17 cellular contexts compared by ENCODE assay signal in the genomic region with DNA sequence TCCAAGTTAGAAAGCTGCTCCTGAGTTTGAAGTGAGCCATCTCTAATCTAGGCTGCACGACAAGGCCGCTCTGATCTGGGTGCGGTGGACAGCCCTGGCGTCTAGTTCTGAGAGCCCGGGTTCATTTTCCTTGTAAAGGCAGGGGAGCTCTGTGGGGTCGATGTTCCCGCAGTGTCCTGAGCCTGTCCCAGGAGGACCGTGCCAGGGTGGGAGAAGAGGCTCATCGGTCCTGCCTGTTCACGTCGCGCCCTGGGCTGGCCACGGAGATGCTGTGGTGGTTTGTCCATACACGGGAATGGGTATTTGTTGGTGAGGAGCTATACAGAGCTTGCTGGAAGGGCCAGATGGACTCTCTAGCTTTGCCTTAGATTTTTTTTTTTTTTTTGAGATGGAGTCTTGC. TPM values are rescaled to one million over a fixed set of nuclear protein-coding genes. Genes with fewer than 3 reads are reported as not detected.
"Had no signal": no experiment of that assay in that cellular context is flagged by ENCODE, and none has a peak within 500 bp of the region (broad histone marks: within the 10 kb centered on the region; RNA-seq: fewer than 3 reads in every experiment).

No MANE protein-coding gene starts in this region.

- H3K4me3 ChIP-seq: ascending aorta, colonic mucosa, lower lobe of right lung, right atrium auricular region, upper lobe of left lung had no signal

- DNase-seq: activated CD4-positive, alpha-beta T cell treated with anti-CD3 and anti-CD28 coated beads, Interleukin-2, amount 50 U/mL, for 1 hour; activated naive CD4-positive, alpha-beta T cell treated with anti-CD3 and anti-CD28 coated beads for 36 hours; activated naive CD8-positive, alpha-beta T cell treated with anti-CD3 and anti-CD28 coated beads, Interleukin-2, amount 50 U/mL, for 24 hours; activated T-cell treated with anti-CD3 and anti-CD28 coated beads for 4 hours; colonic mucosa; foreskin fibroblast; lower lobe of right lung; small intestine; stimulated activated CD4-positive, alpha-beta T cell treated with anti-CD3 and anti-CD28 coated beads, Interleukin-4, amount 100 ng/mL, for 4 hours; stimulated activated CD8-positive, alpha-beta memory T cell treated with anti-CD3 and anti-CD28 coated beads, Interleukin-4, amount 100 ng/mL, for 48 hours; stimulated activated naive CD8-positive, alpha-beta T cell treated with anti-CD3 and anti-CD28 coated beads, Interleukin-15, Interleukin-2, amounts not matched to agents 100 U/mL and 50 U/mL, for 24 hours; upper lobe of left lung had no signal

- H3K27me3 ChIP-seq: ascending aorta, colonic mucosa, right atrium auricular region, upper lobe of left lung had no signal

- ATAC-seq: activated CD4-positive, CD25-positive, alpha-beta regulatory T cell treated with anti-CD3 and anti-CD28 coated beads, Interleukin-2, amount 50 U/mL, for 24 hours; activated naive CD8-positive, alpha-beta T cell treated with anti-CD3 and anti-CD28 coated beads, Interleukin-2, amount 50 U/mL, for 24 hours; lower lobe of right lung; stimulated activated naive CD8-positive, alpha-beta T cell treated with anti-CD3 and anti-CD28 coated beads, Interleukin-15, Interleukin-2, amounts not matched to agents 100 U/mL and 50 U/mL, for 24 hours had no signal

- FAIRE-seq: small intestine had no signal

- H3K4me1 Mint-ChIP-seq: activated naive CD8-positive, alpha-beta T cell treated with anti-CD3 and anti-CD28 coated beads, Interleukin-2, amount 50 U/mL, for 24 hours had no signal

- H3K4me3 Mint-ChIP-seq: activated naive CD4-positive, alpha-beta T cell treated with anti-CD3 and anti-CD28 coated beads for 36 hours; activated naive CD8-positive, alpha-beta T cell treated with anti-CD3 and anti-CD28 coated beads, Interleukin-2, amount 50 U/mL, for 24 hours; T-helper 2 cell treated with Interferon-gamma antibody and Interleukin-4, amounts not matched to agents 5 μg/mL and 100 μg/mL, for 36 hours had no signal

- H3K4me1 ChIP-seq: colonic mucosa had no signal

- H3K27ac Mint-ChIP-seq: activated naive CD4-positive, alpha-beta T cell treated with anti-CD3 and anti-CD28 coated beads for 36 hours; activated naive CD8-positive, alpha-beta T cell treated with anti-CD3 and anti-CD28 coated beads, Interleukin-2, amount 50 U/mL, for 24 hours; progenitor cell of endocrine pancreas; T-helper 2 cell treated with Interferon-gamma antibody and Interleukin-4, amounts not matched to agents 5 μg/mL and 100 μg/mL, for 36 hours had no signal

- H3K9me3 ChIP-seq: ascending aorta, colonic mucosa, lower lobe of right lung, right atrium auricular region, upper lobe of left lung had no signal

- H3K36me3 ChIP-seq: ascending aorta, colonic mucosa, right atrium auricular region had no signal

- H3K27ac ChIP-seq: ascending aorta, colonic mucosa, lower lobe of right lung, right atrium auricular region had no signal

- H3K9me3 Mint-ChIP-seq: activated naive CD4-positive, alpha-beta T cell treated with anti-CD3 and anti-CD28 coated beads for 36 hours; activated naive CD8-positive, alpha-beta T cell treated with anti-CD3 and anti-CD28 coated beads, Interleukin-2, amount 50 U/mL, for 24 hours; T-helper 2 cell treated with Interferon-gamma antibody and Interleukin-4, amounts not matched to agents 5 μg/mL and 100 μg/mL, for 36 hours had no signal

- H3K27me3 Mint-ChIP-seq: activated naive CD8-positive, alpha-beta T cell treated with anti-CD3 and anti-CD28 coated beads, Interleukin-2, amount 50 U/mL, for 24 hours; progenitor cell of endocrine pancreas had no signal

RNA-seq across cellular contexts. Expression of a gene that starts 58.3 kb away (rescaled TPM):
- total RNA-seq: ascending aorta had no signal
